Comparison of ENCODE assay signal across 9 cellular contexts in the genomic region with DNA sequence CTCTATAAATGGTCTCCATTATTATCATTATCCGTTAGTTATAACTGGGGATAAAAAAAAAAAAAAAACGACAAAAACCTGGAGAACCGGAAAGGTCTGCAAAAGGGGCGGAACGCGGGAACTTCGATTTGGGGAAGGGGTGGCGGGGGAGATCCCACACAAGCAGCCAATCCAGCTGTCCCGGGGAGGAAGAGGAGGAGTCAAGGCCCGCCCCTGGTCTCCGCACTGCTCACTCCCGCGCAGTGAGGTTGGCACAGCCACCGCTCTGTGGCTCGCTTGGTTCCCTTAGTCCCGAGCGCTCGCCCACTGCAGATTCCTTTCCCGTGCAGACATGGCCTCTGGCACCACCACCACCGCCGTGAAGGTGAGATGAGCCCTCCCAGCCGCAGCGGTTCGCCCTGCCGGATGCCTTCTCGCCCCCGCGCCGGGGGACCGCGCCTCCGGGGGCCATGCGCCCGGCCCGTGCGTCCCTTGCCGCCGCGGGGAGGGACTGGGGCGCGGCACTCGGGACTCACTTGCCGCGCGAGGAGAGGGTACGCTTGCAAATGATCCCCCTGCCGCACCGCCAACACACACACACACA. TPM values are rescaled to one million over a fixed set of nuclear protein-coding genes. Genes with fewer than 3 reads are reported as not detected.
DNase-seq lines count a peak whose midpoint lies in the region; ATAC-seq and TF ChIP-seq lines count a peak whose summit lies in the region.
"Had no signal": no experiment of that assay in that cellular context is flagged by ENCODE, and none has a peak within 500 bp of the region (broad histone marks: within the 10 kb centered on the region; RNA-seq: fewer than 3 reads in every experiment).

TSS of gene MTAP (plus strand) at position 219 of the 583 bp plus-strand sequence. CDS start at position 332, 113 bp downstream.

- peak; percentile 81 for ATAC-seq in GM19043 (IDR thresholded peaks at IDR 0.05; ENCODE audit: low read depth, unreplicated experiment)
- ATAC-seq in HG03378 (IDR thresholded peaks at IDR 0.05; ENCODE audit: unreplicated experiment), result peak; percentile 84
- ATAC-seq: K562 had no signal

- peak within 1 kb of the TSS; percentile 38 for H3K27ac ChIP-seq in effector memory CD4-positive, alpha-beta T cell (ENCODE audit: insufficient read depth, low read length, poor library complexity, severe bottlenecking)

- CTCF ChIA-PET in activated CD4-positive, alpha-beta memory T cell treated with anti-CD3 and anti-CD28 coated beads, Interleukin-2, amount 10 ng/mL, durations not matched to agents 7 days and 5 days (lab: Charles Lee), result interaction anchor here (0.8 to 1.6 kb wide), 4 partner anchors 11 to 192 kb away, joined by 3 read pairs; partner anchors contain the start of genes CDKN2A and CDKN2B-AS1

- peaks cover 25% of the 10 kb centered on the region for H3K36me3 Mint-ChIP-seq in activated CD4-positive, alpha-beta memory T cell treated with anti-CD3 and anti-CD28 coated beads, Interleukin-2, amount 10 ng/mL, durations not matched to agents 7 days and 5 days (ENCODE audit: low read depth)

- TF ChIP-seq CTCF in AG10803 (conservative IDR thresholded peaks at IDR 0.05; ENCODE audit: low read length), result no peak

- H3K4me1 Mint-ChIP-seq in activated CD4-positive, alpha-beta memory T cell treated with anti-CD3 and anti-CD28 coated beads, Interleukin-2, amount 10 ng/mL, durations not matched to agents 7 days and 5 days, result peaks cover 47% of the 10 kb centered on the region

- H3K27ac Mint-ChIP-seq in activated CD4-positive, alpha-beta memory T cell treated with anti-CD3 and anti-CD28 coated beads, Interleukin-2, amount 10 ng/mL, durations not matched to agents 7 days and 5 days, result peak within 1 kb of the TSS; percentile 93

- H3K27me3 Mint-ChIP-seq in activated CD4-positive, alpha-beta memory T cell treated with anti-CD3 and anti-CD28 coated beads, Interleukin-2, amount 10 ng/mL, durations not matched to agents 7 days and 5 days, result peaks cover 29% of the 10 kb centered on the region

- no peaks in the 10 kb centered on the region for H3K36me3 ChIP-seq in effector memory CD4-positive, alpha-beta T cell (ENCODE audit: control insufficient read depth, insufficient read depth, low read length)

- no peaks in the 10 kb centered on the region for H3K9me3 Mint-ChIP-seq in activated CD4-positive, alpha-beta memory T cell treated with anti-CD3 and anti-CD28 coated beads, Interleukin-2, amount 10 ng/mL, durations not matched to agents 7 days and 5 days

- POLR2A ChIA-PET in activated CD4-positive, alpha-beta memory T cell treated with anti-CD3 and anti-CD28 coated beads, Interleukin-2, amount 10 ng/mL, durations not matched to agents 7 days and 5 days (lab: Charles Lee), result interaction anchor here (0.6 to 2.7 kb wide), 12 partner anchors 9 to 473 kb away, joined by 3 to 20 read pairs (median 3); partner anchors contain the start of genes CDKN2A and CDKN2B-AS1

- peaks cover 3% of the 10 kb centered on the region for H3K27me3 ChIP-seq in effector memory CD4-positive, alpha-beta T cell (replicated peaks; ENCODE audit: control insufficient read depth, insufficient read depth, low read length, poor library complexity, severe bottlenecking)

- DNase-seq in AG10803 (ENCODE audit: low read depth) (peak; percentile 92), NCI-H510A treated with DMSO at 0.1 percent for 48 hours (lab: John Stamatoyannopoulos, UW) (peak; percentile 80), lung microvascular endothelial cell (ENCODE audit: low read depth in 2 of 2) (peak; percentile 95 to 97)
- DNase-seq in activated CD4-positive, alpha-beta memory T cell treated with anti-CD3 and anti-CD28 coated beads, Interleukin-2, amount 10 ng/mL, durations not matched to agents 7 days and 5 days, result peak; percentile 72
- peak; percentile 42 to 55 (median 51) for DNase-seq in effector memory CD4-positive, alpha-beta T cell
- DNase-seq in stimulated activated CD4-positive, alpha-beta T cell treated with anti-CD3 and anti-CD28 coated beads, TNF-alpha, amount 100 ng/mL, for 24 hours (ENCODE audit: low read depth in 3 of 3), result peak; percentile 58 to 81 (median 66)

- H3K4me3 ChIP-seq in AG10803 (ENCODE audit: low read length), result peak within 1 kb of the TSS; percentile 69
- H3K4me3 ChIP-seq in effector memory CD4-positive, alpha-beta T cell (ENCODE audit: insufficient read depth, low read depth, low read length, poor library complexity, severe bottlenecking), result peak within 1 kb of the TSS; percentile 76
- H3K4me3 ChIP-seq: K562 had no signal

- peak within 1 kb of the TSS; percentile 98 for H3K4me3 Mint-ChIP-seq in activated CD4-positive, alpha-beta memory T cell treated with anti-CD3 and anti-CD28 coated beads, Interleukin-2, amount 10 ng/mL, durations not matched to agents 7 days and 5 days

- peaks cover 8% of the 10 kb centered on the region for H3K4me1 ChIP-seq in effector memory CD4-positive, alpha-beta T cell (ENCODE audit: control insufficient read depth, insufficient read depth, low read length, poor library complexity, severe bottlenecking)

- no peaks in the 10 kb centered on the region for H3K9me3 ChIP-seq in effector memory CD4-positive, alpha-beta T cell (ENCODE audit: control insufficient read depth, low read length)

RNA-seq across cellular contexts. Expression of gene MTAP, which starts in this region (rescaled TPM):
- 10 to 100 TPM; 43.4 to 44.9 TPM for total RNA-seq in activated CD4-positive, alpha-beta memory T cell treated with anti-CD3 and anti-CD28 coated beads, Interleukin-2, amount 10 ng/mL, durations not matched to agents 7 days and 5 days
- 11.1 and 13.3 TPM in 2 replicates for total RNA-seq in lung microvascular endothelial cell

Comparison
In these comparisons a context has a peak if more than half of its experiments do, and no peak if none do; other contexts are left out.
1. Peak in every context shown above with its lines: DNase-seq, ATAC-seq, H3K4me3 ChIP-seq and H3K27ac ChIP-seq.